In the genomic region with DNA sequence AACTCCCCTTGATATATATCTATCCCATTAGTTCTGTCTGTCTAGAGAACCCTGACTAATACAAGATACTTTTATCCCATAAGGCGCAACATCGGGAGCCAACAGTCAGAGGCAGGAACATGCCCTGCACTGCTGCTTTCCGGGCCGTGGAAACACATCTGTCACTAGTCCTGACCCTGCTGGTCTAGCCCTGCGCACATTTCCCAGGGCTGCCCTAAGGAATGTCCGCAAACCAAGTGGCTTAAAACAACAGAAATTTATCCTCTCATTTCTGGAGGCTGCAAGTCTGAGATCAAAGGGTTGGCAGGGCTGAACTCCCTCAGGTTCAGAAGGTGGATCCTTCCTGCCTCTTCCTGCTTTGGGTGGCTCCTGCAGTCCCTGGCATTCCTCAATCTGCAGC, we compare ENCODE assay signal across 3 cellular contexts.
"Had no signal": no experiment of that assay in that cellular context is flagged by ENCODE, and none has a peak within 500 bp of the region (broad histone marks: within the 10 kb centered on the region; RNA-seq: fewer than 3 reads in every experiment).

No MANE protein-coding gene starts in this region.

- DNase-seq: GDM1, GF-D8 had no signal

- H3K4me3 ChIP-seq: GM12878 had no signal

- ATAC-seq: GM12878 had no signal
